29 cellular contexts compared by ENCODE assay signal in the genomic region with DNA sequence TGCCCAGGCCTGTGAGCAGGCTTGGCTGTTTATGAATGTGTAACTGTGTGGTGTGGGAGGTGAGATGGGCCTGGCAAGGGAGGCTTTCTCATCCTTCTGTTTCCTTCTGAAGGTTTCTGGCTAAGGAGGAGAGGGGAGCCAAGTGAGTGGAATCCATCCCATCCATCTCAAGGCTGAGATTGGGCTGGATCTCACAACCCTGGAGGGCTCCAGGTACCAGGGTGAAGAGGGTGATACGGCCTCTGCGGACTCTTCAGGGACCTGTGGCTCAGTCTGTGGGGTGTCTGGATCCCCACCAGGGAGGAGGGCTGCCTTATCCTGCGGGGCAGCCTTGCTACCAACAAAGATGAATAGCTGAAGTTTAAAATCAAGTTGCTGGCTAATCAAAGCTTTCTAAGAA.
"Had no signal": no experiment of that assay in that cellular context is flagged by ENCODE, and none has a peak within 500 bp of the region (broad histone marks: within the 10 kb centered on the region; RNA-seq: fewer than 3 reads in every experiment).

No MANE protein-coding gene starts in this region.

- H3K9me3 ChIP-seq: adrenal gland, gastroesophageal sphincter, pancreas, psoas muscle, tibial artery, upper lobe of right lung had no signal

- DNase-seq: activated CD4-positive, alpha-beta T cell treated with anti-CD3 and anti-CD28 coated beads for 36 hours; activated CD4-positive, CD25-positive, alpha-beta regulatory T cell; activated CD8-positive, alpha-beta memory T cell treated with anti-CD3 and anti-CD28 coated beads, Interleukin-2, amount 10 ng/mL, durations not matched to agents 7 days and 5 days; activated CD8-positive, alpha-beta T cell treated with anti-CD3 and anti-CD28 coated beads, Interleukin-2, amount 10 ng/mL, durations not matched to agents 7 days and 5 days; activated T-cell treated with anti-CD3 and anti-CD28 coated beads, Interleukin-2, amount 50 U/mL, for 48 hours; adrenal gland; aorta; brain microvascular endothelial cell; caudate nucleus; cortex of kidney; islet precursor cell; midbrain; naive thymus-derived CD4-positive, alpha-beta T cell; pancreas; psoas muscle; stimulated activated CD4-positive, alpha-beta T cell treated with anti-CD3 and anti-CD28 coated beads, Interleukin-1b, Interleukin-23, amount 100 ng/mL, for 48 hours; stimulated activated CD4-positive, alpha-beta T cell treated with anti-CD3 and anti-CD28 coated beads, Interleukin-4, amount 100 ng/mL, for 4 hours; stimulated activated CD8-positive, alpha-beta memory T cell treated with anti-CD3 and anti-CD28 coated beads, Interleukin-4, amount 100 ng/mL, for 48 hours; stimulated activated naive CD8-positive, alpha-beta T cell treated with anti-CD3 and anti-CD28 coated beads, Interleukin-15, amount 100 ng/mL, for 72 hours; tibial artery; upper lobe of right lung had no signal

- FAIRE-seq: endothelial cell of umbilical vein, pancreas had no signal

- H3K27ac ChIP-seq: brain microvascular endothelial cell, hepatocyte, pancreas, psoas muscle, tibial artery, upper lobe of right lung had no signal

- H3K36me3 Mint-ChIP-seq: activated CD8-positive, alpha-beta memory T cell treated with anti-CD3 and anti-CD28 coated beads, Interleukin-2, amount 10 ng/mL, durations not matched to agents 7 days and 5 days had no signal

- H3K4me3 ChIP-seq: adrenal gland, gastroesophageal sphincter, hepatocyte, pancreas, psoas muscle, smooth muscle cell, tibial artery, upper lobe of right lung had no signal

- H3K4me2 ChIP-seq: hepatocyte, smooth muscle cell had no signal

- H3K4me3 Mint-ChIP-seq: activated CD4-positive, alpha-beta T cell treated with anti-CD3 and anti-CD28 coated beads for 36 hours; activated CD8-positive, alpha-beta memory T cell treated with anti-CD3 and anti-CD28 coated beads, Interleukin-2, amount 10 ng/mL, durations not matched to agents 7 days and 5 days; activated CD8-positive, alpha-beta T cell treated with anti-CD3 and anti-CD28 coated beads, Interleukin-2, amount 10 ng/mL, durations not matched to agents 7 days and 5 days; activated naive CD8-positive, alpha-beta T cell; naive thymus-derived CD4-positive, alpha-beta T cell; stimulated activated memory B cell treated with anti-CD40 and anti-IgM and Interleukin-4, amounts not matched to agents 10 μg/mL and 1 μg/mL and 100 μg/mL, for 72 hours; stimulated activated naive CD8-positive, alpha-beta T cell treated with anti-CD3 and anti-CD28 coated beads, Interleukin-15, amount 100 ng/mL, for 72 hours; T-helper 2 cell treated with Interferon-gamma antibody and Interleukin-4, amounts not matched to agents 5 μg/mL and 100 μg/mL, for 36 hours had no signal

- H3K27me3 Mint-ChIP-seq: activated CD4-positive, alpha-beta T cell treated with anti-CD3 and anti-CD28 coated beads for 36 hours; activated CD8-positive, alpha-beta memory T cell treated with anti-CD3 and anti-CD28 coated beads, Interleukin-2, amount 10 ng/mL, durations not matched to agents 7 days and 5 days; activated naive CD8-positive, alpha-beta T cell; stimulated activated naive CD8-positive, alpha-beta T cell treated with anti-CD3 and anti-CD28 coated beads, Interleukin-15, amount 100 ng/mL, for 72 hours had no signal

- H3K27ac Mint-ChIP-seq: activated CD4-positive, alpha-beta T cell treated with anti-CD3 and anti-CD28 coated beads for 36 hours; activated CD8-positive, alpha-beta memory T cell treated with anti-CD3 and anti-CD28 coated beads, Interleukin-2, amount 10 ng/mL, durations not matched to agents 7 days and 5 days; activated CD8-positive, alpha-beta T cell treated with anti-CD3 and anti-CD28 coated beads, Interleukin-2, amount 10 ng/mL, durations not matched to agents 7 days and 5 days; activated naive CD8-positive, alpha-beta T cell; activated T-helper 2 cell treated with anti-CD3 and anti-CD28 coated beads, Interferon-gamma antibody, Interleukin-2, Interleukin-4, amounts not matched to agents 10 μg/mL and 5 μg/mL and 100 μg/mL, durations not matched to agents 14 hours and 24 hours and 36 hours; stimulated activated memory B cell treated with anti-CD40 and anti-IgM and Interleukin-4, amounts not matched to agents 10 μg/mL and 1 μg/mL and 100 μg/mL, for 72 hours; T-helper 2 cell treated with Interferon-gamma antibody and Interleukin-4, amounts not matched to agents 5 μg/mL and 100 μg/mL, for 36 hours had no signal

- ATAC-seq: activated CD4-positive, alpha-beta T cell treated with anti-CD3 and anti-CD28 coated beads for 36 hours; activated CD8-positive, alpha-beta memory T cell treated with anti-CD3 and anti-CD28 coated beads, Interleukin-2, amount 10 ng/mL, durations not matched to agents 7 days and 5 days; activated CD8-positive, alpha-beta T cell treated with anti-CD3 and anti-CD28 coated beads, Interleukin-2, amount 10 ng/mL, durations not matched to agents 7 days and 5 days; gastroesophageal sphincter; naive thymus-derived CD4-positive, alpha-beta T cell; pancreas; psoas muscle; stimulated activated memory B cell treated with anti-CD40 and anti-IgM and Interleukin-4, amounts not matched to agents 10 μg/mL and 1 μg/mL and 100 μg/mL, for 72 hours; stimulated activated naive CD8-positive, alpha-beta T cell treated with anti-CD3 and anti-CD28 coated beads, Interleukin-15, amount 100 ng/mL, for 72 hours; upper lobe of right lung had no signal

- H2AFZ ChIP-seq: hepatocyte had no signal

- H3K27me3 ChIP-seq: adrenal gland, brain microvascular endothelial cell, gastroesophageal sphincter, hepatocyte, pancreas, tibial artery, upper lobe of right lung had no signal

- H3K9me3 Mint-ChIP-seq: activated T-helper 2 cell treated with anti-CD3 and anti-CD28 coated beads, Interferon-gamma antibody, Interleukin-2, Interleukin-4, amounts not matched to agents 10 μg/mL and 5 μg/mL and 100 μg/mL, durations not matched to agents 14 hours and 24 hours and 36 hours; naive thymus-derived CD4-positive, alpha-beta T cell; stimulated activated memory B cell treated with anti-CD40 and anti-IgM and Interleukin-4, amounts not matched to agents 10 μg/mL and 1 μg/mL and 100 μg/mL, for 72 hours; stimulated activated naive CD8-positive, alpha-beta T cell treated with anti-CD3 and anti-CD28 coated beads, Interleukin-15, amount 100 ng/mL, for 72 hours; T-helper 2 cell treated with Interferon-gamma antibody and Interleukin-4, amounts not matched to agents 5 μg/mL and 100 μg/mL, for 36 hours had no signal
